Comparison of ENCODE assay signal across 10 cellular contexts in genomic region chr15:48796930-48797329, GRCh38. TPM values are rescaled to one million over a fixed set of nuclear protein-coding genes. Genes with fewer than 3 reads are reported as not detected.
DNase-seq lines count a peak whose midpoint lies in the region; ATAC-seq and TF ChIP-seq lines count a peak whose summit lies in the region.
"Had no signal": no experiment of that assay in that cellular context is flagged by ENCODE, and none has a peak within 500 bp of the region (broad histone marks: within the 10 kb centered on the region; RNA-seq: fewer than 3 reads in every experiment).

No MANE protein-coding gene starts in this region.

- in situ Hi-C loops in astrocyte of the spinal cord (cut with HindIII; ENCODE audit: low sequenced_read_pairs): no loop called here

- H3K9me3 Mint-ChIP-seq in nephron (no peaks in the 10 kb centered on the region), chondrocyte (ENCODE audit: low read depth) (no peaks in the 10 kb centered on the region)

- H3K4me1 Mint-ChIP-seq in nephron: peaks cover 27% of the 10 kb centered on the region
- H3K4me1 Mint-ChIP-seq in chondrocyte (ENCODE audit: low read depth): peaks cover 25% of the 10 kb centered on the region

- TF ChIP-seq CTCF in astrocyte of the spinal cord (IDR thresholded peaks at IDR 0.05; ENCODE audit: low read depth, low read length): no peak
- no peak for TF ChIP-seq CTCF in nephron (IDR thresholded peaks at IDR 0.05; ENCODE audit: unreplicated experiment in 3 of 3)
- TF ChIP-seq CTCF in chondrocyte (IDR thresholded peaks at IDR 0.05): no peak

- H3K36me3 Mint-ChIP-seq in nephron (ENCODE audit: low read depth) (peaks cover 7% of the 10 kb centered on the region), chondrocyte (ENCODE audit: low read depth) (no peaks in the 10 kb centered on the region)

- H3K27ac Mint-ChIP-seq in nephron: peak overlapping the region; percentile 66 to 90 (median 82)
- no peak overlapping the region for H3K27ac Mint-ChIP-seq in chondrocyte (ENCODE audit: unreplicated experiment)

- peak; percentile 54 for ATAC-seq in GM18511 (IDR thresholded peaks at IDR 0.05; ENCODE audit: unreplicated experiment)
- peak; percentile 61 for ATAC-seq in HG02759 (IDR thresholded peaks at IDR 0.05; ENCODE audit: unreplicated experiment)
- ATAC-seq in HG03280 (IDR thresholded peaks at IDR 0.05; ENCODE audit: unreplicated experiment): no peak

- H3K27me3 Mint-ChIP-seq in nephron (ENCODE audit: low read depth) (no peaks in the 10 kb centered on the region), chondrocyte (ENCODE audit: low read depth) (no peaks in the 10 kb centered on the region)

- H3K4me3 ChIP-seq in astrocyte of the spinal cord (ENCODE audit: low read depth, low read length): no peak overlapping the region

- no peak overlapping the region for H3K4me3 Mint-ChIP-seq in nephron
- no peak overlapping the region for H3K4me3 Mint-ChIP-seq in chondrocyte (ENCODE audit: unreplicated experiment)

- DNase-seq in astrocyte of the spinal cord (ENCODE audit: low read depth, low spot score) (peak; percentile 69), NCI-H446 (lab: John Stamatoyannopoulos, UW) (no peak), chondrocyte (ENCODE audit: low spot score) (no peak)
- DNase-seq: caudate nucleus; NCI-H2171 treated with DMSO at 0.1 percent for 48 hours; stimulated activated CD4-positive, alpha-beta T cell treated with anti-CD3 and anti-CD28 coated beads, Interleukin-2, amount 100 ng/mL, for 48 hours had no signal

RNA-seq across cellular contexts. Expression of gene CEP152, which starts 13.9 kb away (rescaled TPM):
- total RNA-seq in chondrocyte: 3.6 to 12.6 TPM (median 4.4 TPM) in 3 replicates
